Comparison of ENCODE assay signal across 1 cellular context in the genomic region with DNA sequence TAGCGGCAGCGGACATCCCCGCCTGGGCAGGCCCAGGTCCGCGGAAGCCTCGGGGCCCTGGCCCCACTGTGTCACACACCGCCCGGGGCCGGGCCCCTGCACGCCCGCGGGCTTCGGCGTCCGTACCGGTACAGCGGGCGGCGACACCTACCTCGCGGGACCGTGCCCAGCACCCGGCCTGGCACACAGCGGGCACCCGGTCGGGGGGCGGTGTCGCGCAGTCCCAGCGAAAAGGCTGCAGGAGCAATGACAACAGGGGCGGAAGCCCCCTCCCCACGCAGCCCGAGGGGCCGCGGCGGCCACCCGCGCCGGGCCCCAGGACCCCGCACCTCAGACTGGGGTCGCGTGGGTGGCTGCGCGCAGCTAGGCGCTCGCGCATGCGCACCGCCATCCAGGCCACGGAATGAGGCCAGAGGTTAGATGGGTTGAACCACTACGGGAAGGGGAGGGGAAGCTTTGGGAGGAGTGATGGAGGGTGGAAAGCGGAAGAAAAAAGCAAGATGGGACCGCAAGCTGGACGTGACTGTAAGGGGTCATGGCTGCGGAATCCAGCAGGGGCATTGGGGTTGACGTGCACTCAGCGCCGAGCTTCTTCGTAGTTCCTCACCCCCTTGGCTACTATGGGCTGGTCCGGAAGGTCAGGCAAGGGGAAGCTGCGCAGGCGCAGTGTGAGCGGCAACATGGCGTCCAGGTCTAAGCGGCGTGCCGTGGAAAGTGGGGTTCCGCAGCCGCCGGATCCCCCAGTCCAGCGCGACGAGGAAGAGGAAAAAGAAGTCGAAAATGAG.
A peak's percentile ranks its signal among the peaks of the same experiment; 100 is the strongest.
TF ChIP-seq lines count a peak whose summit lies in the region.

Gene BCCIP, plus strand, starts transcription at position 669 of the 785 bp plus-strand sequence. Its CDS starts 12 bp downstream, at position 681.
Gene UROS, minus strand, starts transcription at position 381 of the 785 bp plus-strand sequence. CDS start 6,759 bp downstream, outside the sequence.

TF ChIP-seq in GM12878, 131 proteins besides CTCF, POLR2A, EP300 and RAD21 (continued from another document and continues in another):
- peak; percentile 86; the same call in 1 of the 2 replicates for TF ChIP-seq POLR2AphosphoS2 (IDR thresholded peaks at IDR 0.05; ENCODE audit: low read depth, low read length)
- TF ChIP-seq SREBF1 (IDR thresholded peaks at IDR 0.05; ENCODE audit: low read length) = peak; percentile 99
- TF ChIP-seq PRDM15 (CRISPR knock-in tag; IDR thresholded peaks at IDR 0.05) = no peak
- TF ChIP-seq RCOR1 (conservative IDR thresholded peaks at IDR 0.05; ENCODE audit: low read depth, low read length) = no peak
- TF ChIP-seq TAF1 (IDR thresholded peaks at IDR 0.05; ENCODE audit: borderline replicate concordance, low read depth, low read length) = peak; percentile 89
- TF ChIP-seq SMAD1 (IDR thresholded peaks at IDR 0.05; ENCODE audit: low read depth, partially characterized antibody) = no peak
- TF ChIP-seq HCFC1 (IDR thresholded peaks at IDR 0.05; ENCODE audit: low read length) = peak; percentile 57; the same call in 1 of the 2 replicates
- 0 out of 2 replicates have a peak, but pooled peaks have one; percentile 26 for TF ChIP-seq HSF1 (IDR thresholded peaks at IDR 0.05; ENCODE audit: low read depth, low read length)
- peak; percentile 76 for TF ChIP-seq NR2C2 (IDR thresholded peaks at IDR 0.05; ENCODE audit: borderline replicate concordance, control insufficient read depth, insufficient read length, low read depth)
- TF ChIP-seq RELB (IDR thresholded peaks at IDR 0.05; ENCODE audit: low read depth) = peak; percentile 96
- TF ChIP-seq BRCA1 (IDR thresholded peaks at IDR 0.05; ENCODE audit: low read depth, low read length) = no peak; the same call in 1 of the 2 replicates
- peak; percentile 98 for TF ChIP-seq NBN (IDR thresholded peaks at IDR 0.05)
- 0 out of 3 replicates have a peak, but pooled peaks have one; percentile 19 for TF ChIP-seq POU2F2 (IDR thresholded peaks at IDR 0.05; ENCODE audit: borderline replicate concordance, low read depth, low read length)
- TF ChIP-seq, protein P1, sequence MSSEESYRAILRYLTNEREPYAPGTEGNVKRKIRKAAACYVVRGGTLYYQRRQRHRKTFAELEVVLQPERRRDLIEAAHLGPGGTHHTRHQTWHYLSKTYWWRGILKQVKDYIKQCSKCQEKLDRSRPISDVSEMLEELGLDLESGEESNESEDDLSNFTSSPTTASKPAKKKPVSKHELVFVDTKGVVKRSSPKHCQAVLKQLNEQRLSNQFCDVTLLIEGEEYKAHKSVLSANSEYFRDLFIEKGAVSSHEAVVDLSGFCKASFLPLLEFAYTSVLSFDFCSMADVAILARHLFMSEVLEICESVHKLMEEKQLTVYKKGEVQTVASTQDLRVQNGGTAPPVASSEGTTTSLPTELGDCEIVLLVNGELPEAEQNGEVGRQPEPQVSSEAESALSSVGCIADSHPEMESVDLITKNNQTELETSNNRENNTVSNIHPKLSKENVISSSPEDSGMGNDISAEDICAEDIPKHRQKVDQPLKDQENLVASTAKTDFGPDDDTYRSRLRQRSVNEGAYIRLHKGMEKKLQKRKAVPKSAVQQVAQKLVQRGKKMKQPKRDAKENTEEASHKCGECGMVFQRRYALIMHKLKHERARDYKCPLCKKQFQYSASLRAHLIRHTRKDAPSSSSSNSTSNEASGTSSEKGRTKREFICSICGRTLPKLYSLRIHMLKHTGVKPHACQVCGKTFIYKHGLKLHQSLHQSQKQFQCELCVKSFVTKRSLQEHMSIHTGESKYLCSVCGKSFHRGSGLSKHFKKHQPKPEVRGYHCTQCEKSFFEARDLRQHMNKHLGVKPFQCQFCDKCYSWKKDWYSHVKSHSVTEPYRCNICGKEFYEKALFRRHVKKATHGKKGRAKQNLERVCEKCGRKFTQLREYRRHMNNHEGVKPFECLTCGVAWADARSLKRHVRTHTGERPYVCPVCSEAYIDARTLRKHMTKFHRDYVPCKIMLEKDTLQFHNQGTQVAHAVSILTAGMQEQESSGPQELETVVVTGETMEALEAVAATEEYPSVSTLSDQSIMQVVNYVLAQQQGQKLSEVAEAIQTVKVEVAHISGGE (CRISPR knock-in tag; IDR thresholded peaks at IDR 0.05) = no peak
- peak; percentile 78 for TF ChIP-seq SIN3A (IDR thresholded peaks at IDR 0.05; ENCODE audit: low read depth, low read length)
- TF ChIP-seq NR2F1 (conservative IDR thresholded peaks at IDR 0.05) = peak; percentile 100
- TF ChIP-seq BACH1 (IDR thresholded peaks at IDR 0.05; ENCODE audit: borderline replicate concordance) = peak; percentile 85
- TF ChIP-seq TBL1XR1 (IDR thresholded peaks at IDR 0.05; ENCODE audit: low read depth, low read length) = no peak; the same call in 1 of the 2 replicates
- peak; percentile 96 for TF ChIP-seq SKIL (IDR thresholded peaks at IDR 0.05; ENCODE audit: low read depth, poor library complexity, severe bottlenecking)
- peak; percentile 66 for TF ChIP-seq NRF1 (conservative IDR thresholded peaks at IDR 0.05; ENCODE audit: low read depth, low read length)
- TF ChIP-seq ASH2L (IDR thresholded peaks at IDR 0.05; ENCODE audit: borderline replicate concordance, low read depth) = 0 out of 2 replicates have a peak, but pooled peaks have one; percentile 44
- peak; percentile 98 for TF ChIP-seq NR2C1 (IDR thresholded peaks at IDR 0.05)
- TF ChIP-seq IKZF1 (conservative IDR thresholded peaks at IDR 0.05) = peak; percentile 93
- TF ChIP-seq, protein P2, sequence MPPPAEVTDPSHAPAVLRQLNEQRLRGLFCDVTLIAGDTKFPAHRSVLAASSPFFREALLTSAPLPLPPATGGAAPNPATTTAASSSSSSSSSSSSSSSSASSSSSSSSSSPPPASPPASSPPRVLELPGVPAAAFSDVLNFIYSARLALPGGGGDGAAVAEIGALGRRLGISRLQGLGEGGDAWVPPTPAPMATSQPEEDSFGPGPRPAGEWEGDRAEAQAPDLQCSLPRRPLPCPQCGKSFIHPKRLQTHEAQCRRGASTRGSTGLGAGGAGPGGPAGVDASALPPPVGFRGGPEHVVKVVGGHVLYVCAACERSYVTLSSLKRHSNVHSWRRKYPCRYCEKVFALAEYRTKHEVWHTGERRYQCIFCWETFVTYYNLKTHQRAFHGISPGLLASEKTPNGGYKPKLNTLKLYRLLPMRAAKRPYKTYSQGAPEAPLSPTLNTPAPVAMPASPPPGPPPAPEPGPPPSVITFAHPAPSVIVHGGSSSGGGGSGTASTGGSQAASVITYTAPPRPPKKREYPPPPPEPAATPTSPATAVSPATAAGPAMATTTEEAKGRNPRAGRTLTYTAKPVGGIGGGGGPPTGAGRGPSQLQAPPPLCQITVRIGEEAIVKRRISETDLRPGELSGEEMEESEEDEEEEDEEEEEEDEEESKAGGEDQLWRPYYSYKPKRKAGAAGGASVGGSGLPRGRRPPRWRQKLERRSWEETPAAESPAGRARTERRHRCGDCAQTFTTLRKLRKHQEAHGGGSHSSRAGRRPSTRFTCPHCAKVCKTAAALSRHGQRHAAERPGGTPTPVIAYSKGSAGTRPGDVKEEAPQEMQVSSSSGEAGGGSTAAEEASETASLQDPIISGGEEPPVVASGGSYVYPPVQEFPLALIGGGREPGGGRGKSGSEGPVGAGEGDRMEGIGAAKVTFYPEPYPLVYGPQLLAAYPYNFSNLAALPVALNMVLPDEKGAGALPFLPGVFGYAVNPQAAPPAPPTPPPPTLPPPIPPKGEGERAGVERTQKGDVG (CRISPR knock-in tag; IDR thresholded peaks at IDR 0.05) = no peak
- 0 out of 2 replicates have a peak, but pooled peaks have one; percentile 60 for TF ChIP-seq STAT3 (IDR thresholded peaks at IDR 0.05; ENCODE audit: low read depth, low read length)
- TF ChIP-seq RUNX3 (IDR thresholded peaks at IDR 0.05; ENCODE audit: low read length) = peak; percentile 40; the same call in 1 of the 2 replicates
- no peak for TF ChIP-seq BMI1 (IDR thresholded peaks at IDR 0.05; ENCODE audit: borderline replicate concordance)
- TF ChIP-seq DPF2 (IDR thresholded peaks at IDR 0.05) = peak; percentile 90
- TF ChIP-seq ZNF207 (IDR thresholded peaks at IDR 0.05; ENCODE audit: borderline replicate concordance) = peak; percentile 98
- peak; percentile 67; the same call in 1 of the 2 replicates for TF ChIP-seq WRNIP1 (IDR thresholded peaks at IDR 0.05; ENCODE audit: borderline replicate concordance, low read depth, low read length)
- TF ChIP-seq POLR2AphosphoS5 (IDR thresholded peaks at IDR 0.05; ENCODE audit: low read length) = peak; percentile 89
- TF ChIP-seq RB1 (IDR thresholded peaks at IDR 0.05; ENCODE audit: borderline replicate concordance) = 0 out of 2 replicates have a peak, but pooled peaks have one; percentile 64
- TF ChIP-seq RAD51 (IDR thresholded peaks at IDR 0.05) = no peak
